9 cellular contexts compared by ENCODE assay signal in genomic region chr1:193537266-193538003, GRCh38.
DNase-seq lines count a peak whose midpoint lies in the region; ATAC-seq lines count a peak whose summit lies in the region.
"Had no signal": no experiment of that assay in that cellular context is flagged by ENCODE, and none has a peak within 500 bp of the region (broad histone marks: within the 10 kb centered on the region; RNA-seq: fewer than 3 reads in every experiment).

No MANE protein-coding gene starts in this region.

- H4K8ac ChIP-seq in mesenchymal stem cell (ENCODE audit: low read length), result no peak overlapping the region

- H2BK15ac ChIP-seq in mesenchymal stem cell (ENCODE audit: low read depth, poor library complexity, severe bottlenecking), result no peak overlapping the region

- H4K91ac ChIP-seq in mesenchymal stem cell (ENCODE audit: low read length), result no peak overlapping the region

- intact Hi-C loops in posterior vena cava (cut with DNase I), result no loop called here

- H2BK5ac ChIP-seq in mesenchymal stem cell (ENCODE audit: low read depth, low read length, poor library complexity, severe bottlenecking), result no peak overlapping the region

- H3K18ac ChIP-seq in mesenchymal stem cell (ENCODE audit: low read depth in 1 of 2, low read length in 2 of 2), result no peak overlapping the region

- H3K79me1 ChIP-seq in mesenchymal stem cell (replicated peaks; ENCODE audit: low read length, poor library complexity, severe bottlenecking), result no peaks in the 10 kb centered on the region

- H3K14ac ChIP-seq in mesenchymal stem cell (ENCODE audit: low read length in 2 of 2), result no peak overlapping the region

- H2AK5ac ChIP-seq in mesenchymal stem cell (ENCODE audit: low read length, severe bottlenecking), result no peak overlapping the region

- 95% methylated on average over 3 of the region's 7 CpGs for WGBS in mesenchymal stem cell

- H3K4me3 Mint-ChIP-seq in T-helper 2 cell treated with Interferon-gamma antibody and Interleukin-4, amounts not matched to agents 5 μg/mL and 100 μg/mL, for 36 hours, result peak overlapping the region; percentile 71

- H3K27ac ChIP-seq in mesenchymal stem cell (ENCODE audit: low read length, poor library complexity, severe bottlenecking), result no peak overlapping the region
- H3K27ac ChIP-seq: upper lobe of left lung had no signal

- no peak overlapping the region for H3K4me2 ChIP-seq in mesenchymal stem cell (ENCODE audit: low read length, poor library complexity, severe bottlenecking)

- H3K9ac ChIP-seq in mesenchymal stem cell (ENCODE audit: low read length), result no peak overlapping the region

- no peak overlapping the region for H2BK12ac ChIP-seq in mesenchymal stem cell (ENCODE audit: low read length in 2 of 2)

- no peaks in the 10 kb centered on the region for H3K27me3 Mint-ChIP-seq in T-helper 2 cell treated with Interferon-gamma antibody and Interleukin-4, amounts not matched to agents 5 μg/mL and 100 μg/mL, for 36 hours (ENCODE audit: low read depth)

- ATAC-seq in GM19035 (IDR thresholded peaks at IDR 0.05; ENCODE audit: unreplicated experiment) (peak; percentile 80), HG03060 (IDR thresholded peaks at IDR 0.05; ENCODE audit: low read depth, unreplicated experiment) (peak; percentile 80)

- peaks cover 12% of the 10 kb centered on the region for H3K36me3 Mint-ChIP-seq in T-helper 2 cell treated with Interferon-gamma antibody and Interleukin-4, amounts not matched to agents 5 μg/mL and 100 μg/mL, for 36 hours (ENCODE audit: low read depth)

- H3K9me3 Mint-ChIP-seq in T-helper 2 cell treated with Interferon-gamma antibody and Interleukin-4, amounts not matched to agents 5 μg/mL and 100 μg/mL, for 36 hours, result peaks cover 3% of the 10 kb centered on the region

- H3K4me1 ChIP-seq in mesenchymal stem cell (ENCODE audit: control insufficient read depth, insufficient read depth, low read depth, low read length), result no peaks in the 10 kb centered on the region
- H3K4me1 ChIP-seq: upper lobe of left lung had no signal

- no peak overlapping the region for H2AFZ ChIP-seq in mesenchymal stem cell (ENCODE audit: low read depth, low read length)

- H3K27ac Mint-ChIP-seq in T-helper 2 cell treated with Interferon-gamma antibody and Interleukin-4, amounts not matched to agents 5 μg/mL and 100 μg/mL, for 36 hours, result peak overlapping the region; percentile 91

- H3K4me1 Mint-ChIP-seq in T-helper 2 cell treated with Interferon-gamma antibody and Interleukin-4, amounts not matched to agents 5 μg/mL and 100 μg/mL, for 36 hours (ENCODE audit: low read depth), result peaks cover 42% of the 10 kb centered on the region

- no peak overlapping the region for H3K4ac ChIP-seq in mesenchymal stem cell (ENCODE audit: low read depth in 1 of 2, low read length in 2 of 2)

- H3K23ac ChIP-seq in mesenchymal stem cell (ENCODE audit: low read length in 2 of 2), result no peak overlapping the region

- H3K36me3 ChIP-seq in mesenchymal stem cell (ENCODE audit: control insufficient read depth in 1 of 2, insufficient read depth in 2 of 2, low read depth in 1 of 2, low read length in 2 of 2), result no peaks in the 10 kb centered on the region
- H3K36me3 ChIP-seq: upper lobe of left lung had no signal

- peak; percentile 80 for DNase-seq in T-helper 2 cell treated with Interferon-gamma antibody and Interleukin-4, amounts not matched to agents 5 μg/mL and 100 μg/mL, for 36 hours (ENCODE audit: low spot score)
- DNase-seq in mesenchymal stem cell, result peak; percentile 10
- no peak for DNase-seq in mucosa of gallbladder (ENCODE audit: low spot score)
- no peak for DNase-seq in occipital lobe (lab: John Stamatoyannopoulos, UW)
- DNase-seq in NCI-H2029 treated with DMSO at 0.1 percent for 48 hours (lab: John Stamatoyannopoulos, UW), result no peak
- DNase-seq in posterior vena cava (ENCODE audit: low spot score), result no peak
- DNase-seq: upper lobe of left lung had no signal

- H3K9me3 ChIP-seq in mesenchymal stem cell (ENCODE audit: control insufficient read depth, low read length), result no peaks in the 10 kb centered on the region
- H3K9me3 ChIP-seq: upper lobe of left lung had no signal

- H3K4me3 ChIP-seq in mesenchymal stem cell (ENCODE audit: insufficient read depth in 1 of 2, low read depth in 1 of 2, low read length in 2 of 2), result no peak overlapping the region
- H3K4me3 ChIP-seq: upper lobe of left lung had no signal

- no peak overlapping the region for H2BK120ac ChIP-seq in mesenchymal stem cell (ENCODE audit: low read depth, low read length)

- H3K27me3 ChIP-seq in mesenchymal stem cell (ENCODE audit: control insufficient read depth in 1 of 2, insufficient read depth in 1 of 2, low read length in 2 of 2), result no peaks in the 10 kb centered on the region
- H3K27me3 ChIP-seq: upper lobe of left lung had no signal

Comparison
In these comparisons a context has a peak if more than half of its experiments do, and no peak if none do; other contexts are left out.
1. DNase-seq: peak in T-helper 2 cell treated with Interferon-gamma antibody and Interleukin-4, amounts not matched to agents 5 μg/mL and 100 μg/mL, for 36 hours (single experiment) and mesenchymal stem cell (single experiment); none in mucosa of gallbladder (single experiment), occipital lobe (single experiment), NCI-H2029 treated with DMSO at 0.1 percent for 48 hours (single experiment) and posterior vena cava (single experiment).